19 cellular contexts compared by ENCODE assay signal in the genomic region with DNA sequence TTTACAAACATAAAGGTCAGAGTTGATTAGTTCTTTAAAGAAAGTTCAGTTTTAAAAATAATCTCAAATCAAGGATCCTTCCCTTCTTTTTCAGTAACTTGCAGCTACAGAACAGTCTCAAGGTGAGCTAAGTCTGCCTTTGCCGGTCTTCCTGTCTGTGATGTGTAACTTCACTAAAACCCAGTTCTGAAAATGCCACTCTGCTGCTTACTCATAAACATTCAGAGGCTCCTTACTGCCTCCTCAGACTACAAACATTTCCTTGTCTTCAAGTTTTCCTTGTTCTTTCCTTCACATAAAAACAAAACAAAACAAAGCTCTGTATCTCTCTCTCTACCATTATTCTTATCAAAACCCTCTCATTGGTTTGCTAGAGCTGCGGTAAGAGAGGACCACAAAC.
DNase-seq lines count a peak whose midpoint lies in the region; ATAC-seq and TF ChIP-seq lines count a peak whose summit lies in the region.
"Had no signal": no experiment of that assay in that cellular context is flagged by ENCODE, and none has a peak within 500 bp of the region (broad histone marks: within the 10 kb centered on the region; RNA-seq: fewer than 3 reads in every experiment).

No MANE protein-coding gene starts in this region.

- H3K36me3 ChIP-seq in GM23338 (ENCODE audit: insufficient read depth) (no peaks in the 10 kb centered on the region), RWPE2 (ENCODE audit: low read depth) (no peaks in the 10 kb centered on the region), gastrocnemius medialis (no peaks in the 10 kb centered on the region)
- H3K36me3 ChIP-seq in effector memory CD4-positive, alpha-beta T cell (ENCODE audit: control insufficient read depth, insufficient read depth, low read length), result no peaks in the 10 kb centered on the region

- ATAC-seq in GM23338 (no peak), RWPE2 (ENCODE audit: low read depth) (peak; percentile 36; the same call in 1 of the 3 replicates), esophagus mucosa (peak; percentile 55), gastrocnemius medialis (no peak)
- ATAC-seq: Panc1, Right ventricle myocardium inferior had no signal

- no peak overlapping the region for H3K4me3 Mint-ChIP-seq in GM23338
- H3K4me3 Mint-ChIP-seq: CD4-positive, CD25-positive, alpha-beta regulatory T cell had no signal

- H3F3A ChIP-seq in GM23338 (replicated peaks; ENCODE audit: low read depth), result no peaks in the 10 kb centered on the region

- no peaks in the 10 kb centered on the region for H4K20me1 ChIP-seq in GM23338 (replicated peaks; ENCODE audit: insufficient read depth)

- in situ Hi-C loops in gastrocnemius medialis (cut with MboI; ENCODE audit: low sequenced_read_pairs in 4 of 4), result no loop called here

- H3K27me3 ChIP-seq in GM23338 (ENCODE audit: insufficient read depth), result no peaks in the 10 kb centered on the region
- H3K27me3 ChIP-seq in RWPE2 (ENCODE audit: insufficient read depth, poor library complexity, severe bottlenecking), result no peaks in the 10 kb centered on the region
- no peaks in the 10 kb centered on the region for H3K27me3 ChIP-seq in effector memory CD4-positive, alpha-beta T cell (replicated peaks; ENCODE audit: control insufficient read depth, insufficient read depth, low read length, poor library complexity, severe bottlenecking)
- H3K27me3 ChIP-seq in gastrocnemius medialis, result no peaks in the 10 kb centered on the region

- peaks cover 4% of the 10 kb centered on the region; the same call in 1 of the 2 replicates for H3K4me1 ChIP-seq in GM23338 (ENCODE audit: insufficient read depth)
- H3K4me1 ChIP-seq in RWPE2 (ENCODE audit: insufficient read depth, poor library complexity, severe bottlenecking), result no peaks in the 10 kb centered on the region
- H3K4me1 ChIP-seq in effector memory CD4-positive, alpha-beta T cell (ENCODE audit: control insufficient read depth, insufficient read depth, low read length, poor library complexity, severe bottlenecking), result no peaks in the 10 kb centered on the region
- no peaks in the 10 kb centered on the region for H3K4me1 ChIP-seq in gastrocnemius medialis
- H3K4me1 ChIP-seq: Caco-2 had no signal

- H3K79me2 ChIP-seq in GM23338 (replicated peaks; ENCODE audit: insufficient read depth), result no peaks in the 10 kb centered on the region

- no peaks in the 10 kb centered on the region for H3K9me2 ChIP-seq in GM23338 (ENCODE audit: insufficient read depth)

- DNase-seq in GM23338 (ENCODE audit: low spot score), result no peak
- DNase-seq in RWPE2 (ENCODE audit: low spot score), result no peak
- DNase-seq in renal cortical epithelial cell (ENCODE audit: low read depth), result peak; percentile 56
- DNase-seq in dermis blood vessel endothelial cell, result no peak
- DNase-seq in effector memory CD4-positive, alpha-beta T cell, result no peak
- DNase-seq in gastrocnemius medialis, result no peak
- DNase-seq: ACHN; Caco-2; CD4-positive, CD25-positive, alpha-beta regulatory T cell; HCEC 1CT; NCI-H1048; NCI-H146; NCI-H2081; NCI-H510A treated with DMSO at 0.1 percent for 48 hours; NCI-H82 had no signal

- H3K4me1 Mint-ChIP-seq in GM23338, result 0 out of 3 replicates have a peak, but pooled peaks cover 4% of the 10 kb centered on the region
- H3K4me1 Mint-ChIP-seq: CD4-positive, CD25-positive, alpha-beta regulatory T cell had no signal

- no peak overlapping the region for H3K27ac ChIP-seq in GM23338 (ENCODE audit: low read depth)
- no peak overlapping the region for H3K27ac ChIP-seq in RWPE2 (ENCODE audit: poor library complexity, severe bottlenecking)
- H3K27ac ChIP-seq in effector memory CD4-positive, alpha-beta T cell (ENCODE audit: insufficient read depth, low read length, poor library complexity, severe bottlenecking), result no peak overlapping the region
- H3K27ac ChIP-seq in gastrocnemius medialis, result no peak overlapping the region
- H3K27ac ChIP-seq: KMS-11 had no signal

- intact Hi-C loops in gastrocnemius medialis (cut with DNase I; ENCODE audit: low total_unique reads), result no loop called here

- no peak overlapping the region for H3K27ac Mint-ChIP-seq in GM23338

- H3K4me3 ChIP-seq in GM23338 (no peak overlapping the region), RWPE2 (ENCODE audit: severe bottlenecking) (no peak overlapping the region), gastrocnemius medialis (no peak overlapping the region)
- no peak overlapping the region for H3K4me3 ChIP-seq in effector memory CD4-positive, alpha-beta T cell (ENCODE audit: insufficient read depth, low read depth, low read length, poor library complexity, severe bottlenecking)

- no peak for TF ChIP-seq POLR2A in gastrocnemius medialis (IDR thresholded peaks at IDR 0.05)

- H3K9me3 ChIP-seq in RWPE2 (ENCODE audit: severe bottlenecking) (no peaks in the 10 kb centered on the region), gastrocnemius medialis (no peaks in the 10 kb centered on the region)
- no peaks in the 10 kb centered on the region for H3K9me3 ChIP-seq in effector memory CD4-positive, alpha-beta T cell (ENCODE audit: control insufficient read depth, low read length)
- H3K9me3 ChIP-seq: Caco-2 had no signal

- no peak overlapping the region for H3K4me2 ChIP-seq in GM23338
- H3K4me2 ChIP-seq: KMS-11 had no signal

- TF ChIP-seq CTCF in GM23338 (conservative IDR thresholded peaks at IDR 0.05; ENCODE audit: low read depth in 2 of 2) (no peak), RWPE2 (IDR thresholded peaks at IDR 0.05; ENCODE audit: poor library complexity, severe bottlenecking) (no peak), gastrocnemius medialis (IDR thresholded peaks at IDR 0.05 in 4 of 5, conservative IDR thresholded peaks at IDR 0.05 in 1 of 5) (no peak)

- no peaks in the 10 kb centered on the region for H3K27me3 Mint-ChIP-seq in GM23338 (ENCODE audit: insufficient read depth, low read depth, poor library complexity)

- no peaks in the 10 kb centered on the region for H3K36me3 Mint-ChIP-seq in GM23338 (ENCODE audit: low read depth)
- H3K36me3 Mint-ChIP-seq: CD4-positive, CD25-positive, alpha-beta regulatory T cell had no signal

- no peaks in the 10 kb centered on the region for H3K9me3 Mint-ChIP-seq in GM23338

- peak overlapping the region; percentile 79; the same call in 1 of the 2 replicates for H2AFZ ChIP-seq in GM23338

TF ChIP-seq in GM23338, 12 proteins besides CTCF, POLR2A, EP300 and RAD21:
- TF ChIP-seq CREB1 (CRISPR knock-in tag; IDR thresholded peaks at IDR 0.05; ENCODE audit: low read depth) (no peak), POLR2AphosphoS5 (IDR thresholded peaks at IDR 0.05; ENCODE audit: low read depth) (no peak), NANOG (IDR thresholded peaks at IDR 0.05; ENCODE audit: borderline replicate concordance) (no peak), JUNB (IDR thresholded peaks at IDR 0.05; ENCODE audit: unreplicated experiment) (no peak), ZNF331 (CRISPR knock-in tag; IDR thresholded peaks at IDR 0.05; ENCODE audit: low read depth) (no peak)
TF ChIP-seq in GM23338: peak in this region for 0.

Comparison
In these comparisons a context has a peak if more than half of its experiments do, and no peak if none do; other contexts are left out.
1. ATAC-seq: peak in RWPE2 (single experiment) and esophagus mucosa (single experiment); none in GM23338 (single experiment) and gastrocnemius medialis (0 of 2).